8 cellular contexts compared by ENCODE assay signal in genomic region chr2:219218279-219219112, GRCh38. TPM values are rescaled to one million over a fixed set of nuclear protein-coding genes. Genes with fewer than 3 reads are reported as not detected.
DNase-seq lines count a peak whose midpoint lies in the region; ATAC-seq, FAIRE-seq and TF ChIP-seq lines count a peak whose summit lies in the region.

ABCB6 (minus strand) TSS chr2:219218958; CDS start chr2:219218673, 285 bp downstream.

- peak; percentile 48 for FAIRE-seq in HTR-8/SVneo (lab: Jason Lieb, UNC)

- peak; percentile 32 for ATAC-seq in GM19468 (IDR thresholded peaks at IDR 0.05; ENCODE audit: extremely low read depth, unreplicated experiment)
- peak; percentile 81 to 93 for ATAC-seq in natural killer cell treated with Interleukin-12 subunit alpha and Interleukin-12 subunit beta and Interleukin-15 and Interleukin-18, amount 100 ng/mL, for 72 hours

- H3K27me3 Mint-ChIP-seq in natural killer cell treated with Interleukin-12 subunit alpha and Interleukin-12 subunit beta and Interleukin-15 and Interleukin-18, amount 100 ng/mL, for 72 hours, result no peaks in the 10 kb centered on the region

- peak; percentile 77 for DNase-seq in CMK (ENCODE audit: low read depth)
- DNase-seq in HTR-8/SVneo (ENCODE audit: insufficient read length, low spot score), result peak; percentile 42
- peak; percentile 95 for DNase-seq in RPMI7951 (ENCODE audit: low read depth)
- peak; percentile 96 for DNase-seq in activated effector memory CD4-positive, alpha-beta T cell treated with anti-CD3 and anti-CD28 coated beads, Interleukin-2, amount 50 U/mL, for 16 hours
- peak; percentile 96 for DNase-seq in fibroblast of pulmonary artery (ENCODE audit: low read depth)
- DNase-seq in natural killer cell treated with Interleukin-12 subunit alpha and Interleukin-12 subunit beta and Interleukin-15 and Interleukin-18, amount 100 ng/mL, for 72 hours (ENCODE audit: low spot score), result peak; percentile 90
- peak; percentile 85 for DNase-seq in stimulated activated naive CD4-positive, alpha-beta T cell treated with Interleukin-2 at 50 U/mL for 16 hours (lab: John Stamatoyannopoulos, UW)

- peak within 1 kb of the TSS; percentile 63 for H3K4me3 ChIP-seq in fibroblast of pulmonary artery (replicated peaks; ENCODE audit: low read depth, low read length)

- H3K4me3 Mint-ChIP-seq in natural killer cell treated with Interleukin-12 subunit alpha and Interleukin-12 subunit beta and Interleukin-15 and Interleukin-18, amount 100 ng/mL, for 72 hours, result peak within 1 kb of the TSS; percentile 83

- H3K36me3 Mint-ChIP-seq in natural killer cell treated with Interleukin-12 subunit alpha and Interleukin-12 subunit beta and Interleukin-15 and Interleukin-18, amount 100 ng/mL, for 72 hours, result peaks cover 6% of the 10 kb centered on the region

- peak within 1 kb of the TSS; percentile 57 to 85 for H3K27ac Mint-ChIP-seq in natural killer cell treated with Interleukin-12 subunit alpha and Interleukin-12 subunit beta and Interleukin-15 and Interleukin-18, amount 100 ng/mL, for 72 hours

- no peak for TF ChIP-seq CTCF in fibroblast of pulmonary artery (IDR thresholded peaks at IDR 0.05; ENCODE audit: low read length, missing control alignments)

- peaks cover 4 to 24% of the 10 kb centered on the region in 2 donors for H3K4me1 Mint-ChIP-seq in natural killer cell treated with Interleukin-12 subunit alpha and Interleukin-12 subunit beta and Interleukin-15 and Interleukin-18, amount 100 ng/mL, for 72 hours (ENCODE audit: low read depth in 2 of 2)

- H3K9me3 Mint-ChIP-seq in natural killer cell treated with Interleukin-12 subunit alpha and Interleukin-12 subunit beta and Interleukin-15 and Interleukin-18, amount 100 ng/mL, for 72 hours, result no peaks in the 10 kb centered on the region

RNA-seq across cellular contexts. Expression of gene ABCB6, which starts in this region (rescaled TPM):
- total RNA-seq in RPMI7951 (2014; rRNA removed; shearing (Covaris generic)), result 29.8 and 41.6 TPM in 2 replicates
- total RNA-seq in natural killer cell treated with Interleukin-12 subunit alpha and Interleukin-12 subunit beta and Interleukin-15 and Interleukin-18, amount 100 ng/mL, for 72 hours, result 10 to 100 TPM; 16.7 to 18.1 TPM

Comparison
In these comparisons a context has a peak if more than half of its experiments do, and no peak if none do; other contexts are left out.
1. Peak in every context shown above with its lines: DNase-seq, ATAC-seq and H3K4me3 ChIP-seq.
2. DNase-seq: peak in every context shown above with its lines; median percentile 96 in activated effector memory CD4-positive, alpha-beta T cell treated with anti-CD3 and anti-CD28 coated beads, Interleukin-2, amount 50 U/mL, for 16 hours; 96 in fibroblast of pulmonary artery; 95 in RPMI7951; 90 in natural killer cell treated with Interleukin-12 subunit alpha and Interleukin-12 subunit beta and Interleukin-15 and Interleukin-18, amount 100 ng/mL, for 72 hours; 85 in stimulated activated naive CD4-positive, alpha-beta T cell treated with Interleukin-2 at 50 U/mL for 16 hours; 77 in CMK; 42 in HTR-8/SVneo.